ENCODE assay signal across 11 cellular contexts in the genomic region with DNA sequence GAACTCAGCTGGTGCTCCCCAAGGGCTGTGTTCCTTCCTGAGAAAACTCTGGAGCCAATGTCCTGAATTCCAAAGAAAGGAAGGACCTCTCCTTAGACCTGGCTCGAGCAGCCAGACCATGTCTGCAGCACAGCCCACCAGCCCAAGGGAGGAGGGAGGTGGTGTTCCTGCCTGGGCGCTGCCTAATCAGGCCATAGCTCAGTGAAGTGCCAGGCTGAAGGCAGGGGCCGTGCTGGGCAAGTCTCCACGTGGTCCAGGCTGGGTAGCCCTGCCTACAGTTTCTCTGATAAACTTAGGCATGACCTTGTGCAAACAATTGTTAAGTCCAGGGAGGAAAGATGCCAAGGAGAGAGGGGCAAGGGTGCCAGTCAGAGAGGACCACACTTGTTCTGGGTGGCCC.
DNase-seq lines count a peak whose midpoint lies in the region; ATAC-seq and TF ChIP-seq lines count a peak whose summit lies in the region.
"Had no signal": no experiment of that assay in that cellular context is flagged by ENCODE, and none has a peak within 500 bp of the region (broad histone marks: within the 10 kb centered on the region; RNA-seq: fewer than 3 reads in every experiment).

No MANE protein-coding gene starts in this region.

- no peak overlapping the region for H3K4me3 Mint-ChIP-seq in activated naive CD4-positive, alpha-beta T cell treated with anti-CD3 and anti-CD28 coated beads, Interleukin-2, amount 50 U/mL, for 24 hours
- H3K4me3 Mint-ChIP-seq in naive B cell (peak overlapping the region in 3 of 8 donors; percentile 5 to 73 (median 6)), GM23338 (no peak overlapping the region)
- H3K4me3 Mint-ChIP-seq: CD14-positive monocyte, neural progenitor cell had no signal

- H3K36me3 ChIP-seq in effector memory CD4-positive, alpha-beta T cell (ENCODE audit: control insufficient read depth, insufficient read depth, low read length) = no peaks in the 10 kb centered on the region
- H3K36me3 ChIP-seq in uterus (no peaks in the 10 kb centered on the region), GM23338 (ENCODE audit: insufficient read depth) (no peaks in the 10 kb centered on the region)
- H3K36me3 ChIP-seq: neural progenitor cell had no signal

- ATAC-seq in naive B cell (ENCODE audit: low read depth in 2 of 2) (no peak), GM23338 (no peak)

- no peaks in the 10 kb centered on the region for H3K9me2 ChIP-seq in GM23338 (ENCODE audit: insufficient read depth)

- no peaks in the 10 kb centered on the region for H3K27me3 Mint-ChIP-seq in activated naive CD4-positive, alpha-beta T cell treated with anti-CD3 and anti-CD28 coated beads, Interleukin-2, amount 50 U/mL, for 24 hours
- H3K27me3 Mint-ChIP-seq in naive B cell (no peaks in the 10 kb centered on the region), GM23338 (ENCODE audit: insufficient read depth, low read depth, poor library complexity) (no peaks in the 10 kb centered on the region)

- H3K79me2 ChIP-seq in GM23338 (replicated peaks; ENCODE audit: insufficient read depth) = peaks cover 60% of the 10 kb centered on the region

- H3K4me1 ChIP-seq in effector memory CD4-positive, alpha-beta T cell (ENCODE audit: control insufficient read depth, insufficient read depth, low read length, poor library complexity, severe bottlenecking) = peaks cover 68% of the 10 kb centered on the region
- H3K4me1 ChIP-seq in uterus = peaks cover 13 to 44% of the 10 kb centered on the region in 2 donors
- H3K4me1 ChIP-seq in GM23338 (ENCODE audit: insufficient read depth) = no peaks in the 10 kb centered on the region

- H3F3A ChIP-seq in GM23338 (replicated peaks; ENCODE audit: low read depth) = no peaks in the 10 kb centered on the region

- peaks cover 26% of the 10 kb centered on the region for H4K20me1 ChIP-seq in GM23338 (replicated peaks; ENCODE audit: insufficient read depth)

- DNase-seq in activated naive CD4-positive, alpha-beta T cell treated with anti-CD3 and anti-CD28 coated beads, Interleukin-2, amount 50 U/mL, for 16 hours = no peak
- DNase-seq in effector memory CD4-positive, alpha-beta T cell = no peak
- DNase-seq in naive B cell (no peak), uterus (no peak), GM23338 (ENCODE audit: low spot score) (no peak), DMS 273 (lab: John Stamatoyannopoulos, UW; ENCODE audit: unreplicated experiment) (no peak), germinal center (ENCODE audit: low spot score) (no peak)
- DNase-seq: NCI-H2227 treated with DMSO at 0.1 percent for 48 hours had no signal

- no peak overlapping the region for H3K4me2 ChIP-seq in GM23338
- H3K4me2 ChIP-seq: neural progenitor cell had no signal

- peak overlapping the region; percentile 75 for H3K27ac ChIP-seq in effector memory CD4-positive, alpha-beta T cell (ENCODE audit: insufficient read depth, low read length, poor library complexity, severe bottlenecking)
- peak overlapping the region; percentile 57 to 72 for H3K27ac ChIP-seq in uterus
- H3K27ac ChIP-seq in GM23338 (ENCODE audit: low read depth) = no peak overlapping the region
- H3K27ac ChIP-seq: neural progenitor cell had no signal

- no peak for TF ChIP-seq POLR2A in uterus (IDR thresholded peaks at IDR 0.05)

- H3K27me3 ChIP-seq in effector memory CD4-positive, alpha-beta T cell (replicated peaks; ENCODE audit: control insufficient read depth, insufficient read depth, low read length, poor library complexity, severe bottlenecking) = no peaks in the 10 kb centered on the region
- H3K27me3 ChIP-seq in uterus = no peaks in the 10 kb centered on the region
- no peaks in the 10 kb centered on the region for H3K27me3 ChIP-seq in GM23338 (ENCODE audit: insufficient read depth)
- H3K27me3 ChIP-seq: neural progenitor cell had no signal

- H3K36me3 Mint-ChIP-seq in activated naive CD4-positive, alpha-beta T cell treated with anti-CD3 and anti-CD28 coated beads, Interleukin-2, amount 50 U/mL, for 24 hours = no peaks in the 10 kb centered on the region
- no peaks in the 10 kb centered on the region for H3K36me3 Mint-ChIP-seq in naive B cell
- H3K36me3 Mint-ChIP-seq in GM23338 (ENCODE audit: low read depth) = no peaks in the 10 kb centered on the region

- H3K4me1 Mint-ChIP-seq in activated naive CD4-positive, alpha-beta T cell treated with anti-CD3 and anti-CD28 coated beads, Interleukin-2, amount 50 U/mL, for 24 hours = peaks cover 85% of the 10 kb centered on the region
- H3K4me1 Mint-ChIP-seq in naive B cell (peaks cover 72 to 95% (median 90%) of the 10 kb centered on the region in 3 donors), GM23338 (peaks cover 8% of the 10 kb centered on the region; the same call in 1 of the 3 replicates)

- no peak overlapping the region for H2AFZ ChIP-seq in GM23338
- H2AFZ ChIP-seq: neural progenitor cell had no signal

- no peak overlapping the region for H3K4me3 ChIP-seq in effector memory CD4-positive, alpha-beta T cell (ENCODE audit: insufficient read depth, low read depth, low read length, poor library complexity, severe bottlenecking)
- H3K4me3 ChIP-seq in uterus (no peak overlapping the region), GM23338 (no peak overlapping the region)
- H3K4me3 ChIP-seq: neural progenitor cell had no signal

- no peaks in the 10 kb centered on the region for H3K9me3 ChIP-seq in effector memory CD4-positive, alpha-beta T cell (ENCODE audit: control insufficient read depth, low read length)
- H3K9me3 ChIP-seq in uterus = no peaks in the 10 kb centered on the region

- TF ChIP-seq CTCF in uterus (IDR thresholded peaks at IDR 0.05) (no peak), GM23338 (conservative IDR thresholded peaks at IDR 0.05; ENCODE audit: low read depth in 2 of 2) (no peak)

- H3K9me3 Mint-ChIP-seq in activated naive CD4-positive, alpha-beta T cell treated with anti-CD3 and anti-CD28 coated beads, Interleukin-2, amount 50 U/mL, for 24 hours = no peaks in the 10 kb centered on the region
- H3K9me3 Mint-ChIP-seq in naive B cell = no peaks in the 10 kb centered on the region
- no peaks in the 10 kb centered on the region for H3K9me3 Mint-ChIP-seq in GM23338
- H3K9me3 Mint-ChIP-seq: CD14-positive monocyte, neural progenitor cell had no signal

- H3K27ac Mint-ChIP-seq in activated naive CD4-positive, alpha-beta T cell treated with anti-CD3 and anti-CD28 coated beads, Interleukin-2, amount 50 U/mL, for 24 hours = peak overlapping the region; percentile 91
- peak overlapping the region in 4 of 6 donors; percentile 3 to 69 (median 39) for H3K27ac Mint-ChIP-seq in naive B cell
- H3K27ac Mint-ChIP-seq in GM23338 = no peak overlapping the region

- intact Hi-C loops in uterus (cut with DNase I; ENCODE audit: low total_unique reads) = no loop called here

TF ChIP-seq in GM23338, 12 proteins besides CTCF, POLR2A, EP300 and RAD21 (continues in another document):
- TF ChIP-seq, protein P1, sequence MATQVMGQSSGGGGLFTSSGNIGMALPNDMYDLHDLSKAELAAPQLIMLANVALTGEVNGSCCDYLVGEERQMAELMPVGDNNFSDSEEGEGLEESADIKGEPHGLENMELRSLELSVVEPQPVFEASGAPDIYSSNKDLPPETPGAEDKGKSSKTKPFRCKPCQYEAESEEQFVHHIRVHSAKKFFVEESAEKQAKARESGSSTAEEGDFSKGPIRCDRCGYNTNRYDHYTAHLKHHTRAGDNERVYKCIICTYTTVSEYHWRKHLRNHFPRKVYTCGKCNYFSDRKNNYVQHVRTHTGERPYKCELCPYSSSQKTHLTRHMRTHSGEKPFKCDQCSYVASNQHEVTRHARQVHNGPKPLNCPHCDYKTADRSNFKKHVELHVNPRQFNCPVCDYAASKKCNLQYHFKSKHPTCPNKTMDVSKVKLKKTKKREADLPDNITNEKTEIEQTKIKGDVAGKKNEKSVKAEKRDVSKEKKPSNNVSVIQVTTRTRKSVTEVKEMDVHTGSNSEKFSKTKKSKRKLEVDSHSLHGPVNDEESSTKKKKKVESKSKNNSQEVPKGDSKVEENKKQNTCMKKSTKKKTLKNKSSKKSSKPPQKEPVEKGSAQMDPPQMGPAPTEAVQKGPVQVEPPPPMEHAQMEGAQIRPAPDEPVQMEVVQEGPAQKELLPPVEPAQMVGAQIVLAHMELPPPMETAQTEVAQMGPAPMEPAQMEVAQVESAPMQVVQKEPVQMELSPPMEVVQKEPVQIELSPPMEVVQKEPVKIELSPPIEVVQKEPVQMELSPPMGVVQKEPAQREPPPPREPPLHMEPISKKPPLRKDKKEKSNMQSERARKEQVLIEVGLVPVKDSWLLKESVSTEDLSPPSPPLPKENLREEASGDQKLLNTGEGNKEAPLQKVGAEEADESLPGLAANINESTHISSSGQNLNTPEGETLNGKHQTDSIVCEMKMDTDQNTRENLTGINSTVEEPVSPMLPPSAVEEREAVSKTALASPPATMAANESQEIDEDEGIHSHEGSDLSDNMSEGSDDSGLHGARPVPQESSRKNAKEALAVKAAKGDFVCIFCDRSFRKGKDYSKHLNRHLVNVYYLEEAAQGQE (IDR thresholded peaks at IDR 0.05; ENCODE audit: unreplicated experiment) = no peak
